ENCODE assay signal across 8 cellular contexts in genomic region chr9:35907732-35908483, GRCh38. TPM values are rescaled to one million over a fixed set of nuclear protein-coding genes. Genes with fewer than 3 reads are reported as not detected.
DNase-seq lines count a peak whose midpoint lies in the region; ATAC-seq and TF ChIP-seq lines count a peak whose summit lies in the region.

No MANE protein-coding gene starts in this region.

- ATAC-seq in Right ventricle myocardium inferior (peak; percentile 64), GM21529 (IDR thresholded peaks at IDR 0.05; ENCODE audit: unreplicated experiment) (no peak), HG03108 (IDR thresholded peaks at IDR 0.05; ENCODE audit: unreplicated experiment) (no peak)

- peak overlapping the region; percentile 25; the same call in 1 of the 2 replicates for H3K4me3 ChIP-seq in WI38 (ENCODE audit: low read depth, low read length)

- no peak for TF ChIP-seq CTCF in WI38 (IDR thresholded peaks at IDR 0.05; ENCODE audit: low read depth, low read length)

- DNase-seq in COR-L47 (lab: John Stamatoyannopoulos, UW) (peak; percentile 43), Kasumi-1 (lab: John Stamatoyannopoulos, UW) (peak; percentile 94 to 95), Right ventricle myocardium inferior (ENCODE audit: missing footprints) (peak; percentile 77), pons (ENCODE audit: low spot score) (peak; percentile 19), NK-92 (lab: John Stamatoyannopoulos, UW; ENCODE audit: unreplicated experiment) (no peak)

- intact Hi-C loops in Right ventricle myocardium inferior (cut with DNase I) = no loop called here

RNA-seq across cellular contexts. Expression of gene SPAAR, which starts 1.4 kb away (rescaled TPM):
- total RNA-seq in Right ventricle myocardium inferior = 9.6 TPM

RNA-seq across cellular contexts. Expression of gene HRCT1, which starts 1.9 kb away (rescaled TPM):
- 8.1 TPM for total RNA-seq in Right ventricle myocardium inferior

RNA-seq across cellular contexts. Expression of gene OR13J1, which starts 37.7 kb away (rescaled TPM):
- not detected for total RNA-seq in Right ventricle myocardium inferior

RNA-seq across cellular contexts. Expression of gene OR2S2, which starts 50.0 kb away (rescaled TPM):
- total RNA-seq in Right ventricle myocardium inferior = not detected
